9 cellular contexts compared by ENCODE assay signal in the genomic region with DNA sequence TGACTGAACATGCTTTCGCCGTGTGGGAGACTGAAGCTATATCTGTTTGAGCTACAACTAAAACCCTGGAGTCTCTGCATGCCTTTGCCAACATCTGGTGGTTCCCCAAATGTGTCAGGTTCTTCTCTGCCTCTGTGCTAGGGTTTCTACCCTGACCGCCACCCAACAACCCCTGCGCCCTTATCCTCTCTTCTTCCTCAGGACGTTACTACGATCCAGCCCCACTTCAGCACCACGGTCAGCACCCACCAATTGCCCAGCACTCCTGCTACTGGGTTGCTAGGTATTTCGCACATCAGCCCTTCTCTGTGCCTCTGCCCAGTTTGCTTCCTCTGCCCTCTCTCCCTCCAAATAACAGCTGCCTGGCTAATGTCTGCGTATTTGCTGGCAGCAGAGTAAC.
DNase-seq lines count a peak whose midpoint lies in the region; ATAC-seq and TF ChIP-seq lines count a peak whose summit lies in the region.
"Had no signal": no experiment of that assay in that cellular context is flagged by ENCODE, and none has a peak within 500 bp of the region (broad histone marks: within the 10 kb centered on the region; RNA-seq: fewer than 3 reads in every experiment).

No MANE protein-coding gene starts in this region.

- H3K9me2 ChIP-seq in HCT116 (ENCODE audit: insufficient read depth) = no peaks in the 10 kb centered on the region

- CTCF ChIA-PET in HCT116 (lab: Charles Lee) = no interaction called here

- no peaks in the 10 kb centered on the region for H3K36me3 ChIP-seq in HCT116 (ENCODE audit: control insufficient read depth in 1 of 2, insufficient read depth in 2 of 2, low read length in 2 of 2)
- H3K36me3 ChIP-seq: gastroesophageal sphincter had no signal

- no peaks in the 10 kb centered on the region for H4K20me1 ChIP-seq in HCT116 (ENCODE audit: insufficient read depth)

- DNase-seq in AG08396 (ENCODE audit: low spot score) = peak; percentile 30
- DNase-seq in HCT116 (ENCODE audit: low read depth, low spot score) = no peak
- DNase-seq in SW480 (ENCODE audit: low spot score) = peak; percentile 21
- DNase-seq in iPS-NIHi11 (ENCODE audit: low spot score) = peak; percentile 89
- no peak for DNase-seq in SW 1271 (lab: John Stamatoyannopoulos, UW)
- no peak for DNase-seq in activated effector memory CD4-positive, alpha-beta T cell treated with anti-CD3 and anti-CD28 coated beads, Interleukin-2, amount 50 U/mL, for 16 hours
- DNase-seq in activated effector memory CD4-positive, alpha-beta T cell treated with Interleukin-2 at 50 U/mL for 16 hours = no peak

- H3K9ac ChIP-seq in HCT116 (ENCODE audit: low read length) = no peak overlapping the region

- no TSS peak for BruUV-seq in HCT116 (replicated peaks; lab: Mats Ljungman, UMichigan)

- no peak overlapping the region for H2AFZ ChIP-seq in HCT116 (ENCODE audit: low read depth, low read length, poor library complexity, severe bottlenecking)

- no peak overlapping the region for H3K27ac ChIP-seq in HCT116 (ENCODE audit: low read depth, low read length)
- H3K27ac ChIP-seq: gastroesophageal sphincter had no signal

- TF ChIP-seq CTCF in HCT116 (IDR thresholded peaks at IDR 0.05 in 2 of 3, conservative IDR thresholded peaks at IDR 0.05 in 1 of 3; ENCODE audit: borderline replicate concordance in 1 of 3, insufficient read depth in 1 of 3, low read depth in 2 of 3, low read length in 2 of 3) = no peak

- ATAC-seq in HCT116 (peak; percentile 57; the same call in 1 of the 2 replicates), GM19455 (IDR thresholded peaks at IDR 0.05; ENCODE audit: unreplicated experiment) (no peak)
- ATAC-seq: gastroesophageal sphincter had no signal

- no peak overlapping the region for H3K4me2 ChIP-seq in HCT116 (ENCODE audit: low read length)

- RAD21 ChIA-PET in HCT116 (lab: Charles Lee; ENCODE audit: low non-redundant PET in 1 of 2, low total read pairs in 2 of 2, uncharacterized antibody in 2 of 2, unreplicated experiment in 2 of 2) = no interaction called here

- POLR2A ChIA-PET in HCT116 (lab: Charles Lee) = no interaction called here

- H3K4me3 ChIP-seq in HCT116 (replicated peaks in 1 of 2; ENCODE audit: low read depth in 1 of 2, low read length in 2 of 2) = no peak overlapping the region
- H3K4me3 ChIP-seq: gastroesophageal sphincter had no signal

- no peaks in the 10 kb centered on the region for H3K79me2 ChIP-seq in HCT116 (ENCODE audit: insufficient read depth, low read length)

- peaks cover 38% of the 10 kb centered on the region for H3K27me3 ChIP-seq in HCT116 (ENCODE audit: insufficient read depth, low read length)
- H3K27me3 ChIP-seq: gastroesophageal sphincter had no signal

- intact Hi-C loops in HCT116 (cut with micrococcal nuclease) = no loop called here

- TF ChIP-seq POLR2A in HCT116 (IDR thresholded peaks at IDR 0.05; ENCODE audit: borderline replicate concordance, extremely low read depth, insufficient read depth, insufficient read length) = no peak

- no peaks in the 10 kb centered on the region for H3K4me1 ChIP-seq in HCT116 (ENCODE audit: control insufficient read depth in 1 of 2, insufficient read depth in 2 of 2, low read length in 2 of 2)
- H3K4me1 ChIP-seq: gastroesophageal sphincter had no signal

- no peaks in the 10 kb centered on the region for H3K9me3 ChIP-seq in HCT116 (ENCODE audit: control insufficient read depth in 1 of 2, insufficient read depth in 1 of 2, low read depth in 1 of 2, low read length in 2 of 2)
- H3K9me3 ChIP-seq: gastroesophageal sphincter had no signal

- TF ChIP-seq RAD21 in HCT116 (IDR thresholded peaks at IDR 0.05; ENCODE audit: low read depth) = no peak

TF ChIP-seq in HCT116, 20 proteins besides CTCF, POLR2A, EP300 and RAD21:
- TF ChIP-seq, protein P1, sequence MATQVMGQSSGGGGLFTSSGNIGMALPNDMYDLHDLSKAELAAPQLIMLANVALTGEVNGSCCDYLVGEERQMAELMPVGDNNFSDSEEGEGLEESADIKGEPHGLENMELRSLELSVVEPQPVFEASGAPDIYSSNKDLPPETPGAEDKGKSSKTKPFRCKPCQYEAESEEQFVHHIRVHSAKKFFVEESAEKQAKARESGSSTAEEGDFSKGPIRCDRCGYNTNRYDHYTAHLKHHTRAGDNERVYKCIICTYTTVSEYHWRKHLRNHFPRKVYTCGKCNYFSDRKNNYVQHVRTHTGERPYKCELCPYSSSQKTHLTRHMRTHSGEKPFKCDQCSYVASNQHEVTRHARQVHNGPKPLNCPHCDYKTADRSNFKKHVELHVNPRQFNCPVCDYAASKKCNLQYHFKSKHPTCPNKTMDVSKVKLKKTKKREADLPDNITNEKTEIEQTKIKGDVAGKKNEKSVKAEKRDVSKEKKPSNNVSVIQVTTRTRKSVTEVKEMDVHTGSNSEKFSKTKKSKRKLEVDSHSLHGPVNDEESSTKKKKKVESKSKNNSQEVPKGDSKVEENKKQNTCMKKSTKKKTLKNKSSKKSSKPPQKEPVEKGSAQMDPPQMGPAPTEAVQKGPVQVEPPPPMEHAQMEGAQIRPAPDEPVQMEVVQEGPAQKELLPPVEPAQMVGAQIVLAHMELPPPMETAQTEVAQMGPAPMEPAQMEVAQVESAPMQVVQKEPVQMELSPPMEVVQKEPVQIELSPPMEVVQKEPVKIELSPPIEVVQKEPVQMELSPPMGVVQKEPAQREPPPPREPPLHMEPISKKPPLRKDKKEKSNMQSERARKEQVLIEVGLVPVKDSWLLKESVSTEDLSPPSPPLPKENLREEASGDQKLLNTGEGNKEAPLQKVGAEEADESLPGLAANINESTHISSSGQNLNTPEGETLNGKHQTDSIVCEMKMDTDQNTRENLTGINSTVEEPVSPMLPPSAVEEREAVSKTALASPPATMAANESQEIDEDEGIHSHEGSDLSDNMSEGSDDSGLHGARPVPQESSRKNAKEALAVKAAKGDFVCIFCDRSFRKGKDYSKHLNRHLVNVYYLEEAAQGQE (IDR thresholded peaks at IDR 0.05; ENCODE audit: low read depth) = peak; percentile 92
- no peak for TF ChIP-seq SRF (IDR thresholded peaks at IDR 0.05; ENCODE audit: low read depth)

Comparison
In these comparisons a context has a peak if more than half of its experiments do, and no peak if none do; other contexts are left out.
1. DNase-seq: peak in AG08396 (single experiment), SW480 (single experiment) and iPS-NIHi11 (single experiment); none in HCT116 (single experiment), SW 1271 (0 of 2), activated effector memory CD4-positive, alpha-beta T cell treated with anti-CD3 and anti-CD28 coated beads, Interleukin-2, amount 50 U/mL, for 16 hours (single experiment) and activated effector memory CD4-positive, alpha-beta T cell treated with Interleukin-2 at 50 U/mL for 16 hours (single experiment).